ENCODE assay signal across 1 cellular context in genomic region chr3:167350245-167350862, GRCh38.
TF ChIP-seq lines count a peak whose summit lies in the region.

No MANE protein-coding gene starts in this region.

TF ChIP-seq in H1, 55 proteins besides CTCF, POLR2A, EP300 and RAD21 (continued from another document):
- TF ChIP-seq ATF2 (IDR thresholded peaks at IDR 0.05; ENCODE audit: low read length) (no peak), NRF1 (IDR thresholded peaks at IDR 0.05; ENCODE audit: low read depth, low read length) (no peak), RNF2 (IDR thresholded peaks at IDR 0.05; ENCODE audit: borderline replicate concordance, low read depth, low read length, missing control alignments, poor library complexity, severe bottlenecking) (no peak), CEBPB (IDR thresholded peaks at IDR 0.05; ENCODE audit: low read depth, low read length) (no peak), CTBP2 (IDR thresholded peaks at IDR 0.05; ENCODE audit: borderline replicate concordance, insufficient read depth, insufficient read length, low read length) (no peak)
TF ChIP-seq in H1: peak in this region for 0.
